ENCODE assay signal across 15 cellular contexts in the genomic region with DNA sequence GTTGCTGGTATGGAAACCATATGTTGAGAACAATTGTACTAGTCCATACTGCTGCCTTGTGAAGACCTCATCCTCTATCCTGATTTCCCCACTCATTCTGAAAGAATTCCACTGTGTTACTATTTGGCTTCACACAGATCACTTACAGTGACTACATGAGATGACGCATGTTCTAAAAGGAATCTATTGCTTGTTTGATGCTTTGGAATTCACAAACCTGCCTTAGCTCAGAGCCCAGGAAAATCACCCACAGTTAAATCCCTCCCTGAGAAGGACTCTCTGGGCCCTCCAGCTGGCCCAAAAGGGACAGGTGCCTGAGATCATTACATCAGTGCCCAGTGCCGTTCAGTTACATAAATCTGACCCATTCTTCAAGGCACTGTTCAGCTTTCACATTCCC. TPM values are rescaled to one million over a fixed set of nuclear protein-coding genes. Genes with fewer than 3 reads are reported as not detected.
DNase-seq lines count a peak whose midpoint lies in the region; ATAC-seq and TF ChIP-seq lines count a peak whose summit lies in the region.
"Had no signal": no experiment of that assay in that cellular context is flagged by ENCODE, and none has a peak within 500 bp of the region (broad histone marks: within the 10 kb centered on the region; RNA-seq: fewer than 3 reads in every experiment).

No MANE protein-coding gene starts in this region.

- peak overlapping the region; percentile 86 for H2BK5ac ChIP-seq in IMR-90 (ENCODE audit: low read depth, low read length, poor library complexity, severe bottlenecking)

- intact Hi-C loops in IMR-90 (cut with micrococcal nuclease) = loop anchor here (1.0 to 2.0 kb wide), 2 partner anchors 45 to 51 kb away; a partner anchor contains a TSS

- H2AK9ac ChIP-seq in IMR-90 (replicated peaks; ENCODE audit: low read depth, low read length, poor library complexity) = peak overlapping the region; percentile 38

- peak overlapping the region; percentile 63; the same call in 1 of the 2 replicates for H3K4me2 ChIP-seq in IMR-90 (ENCODE audit: low read depth, low read length)

- H3K4me1 ChIP-seq in ACC112 (ENCODE audit: control insufficient read depth, insufficient read depth, low read length, unreplicated experiment) = peaks cover 24% of the 10 kb centered on the region
- H3K4me1 ChIP-seq in IMR-90 (ENCODE audit: control insufficient read depth, insufficient read depth, low read length) = peaks cover 40% of the 10 kb centered on the region
- peaks cover 14 to 22% of the 10 kb centered on the region in 2 donors for H3K4me1 ChIP-seq in muscle layer of duodenum (ENCODE audit: control insufficient read depth in 1 of 2, insufficient read depth in 2 of 2, low read length in 2 of 2)

- 0 out of 2 replicates have a peak, but pooled peaks cover 3% of the 10 kb centered on the region for H4K20me1 ChIP-seq in IMR-90 (ENCODE audit: insufficient read depth, low read length)

- H3K4me3 ChIP-seq in ACC112 (ENCODE audit: low read depth, low read length) (no peak overlapping the region), IMR-90 (ENCODE audit: insufficient read depth, low read depth, low read length) (no peak overlapping the region), muscle layer of duodenum (ENCODE audit: low read depth in 1 of 2, low read length in 2 of 2) (no peak overlapping the region)

- CTCF ChIA-PET in IMR-90 (lab: Yijun Ruan, JAX) = no interaction called here

- H3K56ac ChIP-seq in IMR-90 (ENCODE audit: extremely low read depth, insufficient read depth, low read length) = no peak overlapping the region

- peak overlapping the region; percentile 59; the same call in 2 of the 3 replicates for H2BK15ac ChIP-seq in IMR-90 (ENCODE audit: low read depth, low read length)

- H4K5ac ChIP-seq in IMR-90 (ENCODE audit: low read depth, low read length) = peak overlapping the region; percentile 86

- peak; percentile 22 for TF ChIP-seq RAD21 in IMR-90 (IDR thresholded peaks at IDR 0.05; ENCODE audit: low read length)

- no peak for TF ChIP-seq POLR2A in IMR-90 (IDR thresholded peaks at IDR 0.05; ENCODE audit: low read depth, low read length)

- peak overlapping the region; percentile 65 for H2BK20ac ChIP-seq in IMR-90 (ENCODE audit: low read depth, low read length)

- H3K9ac ChIP-seq in IMR-90 (ENCODE audit: low read depth, low read length) = no peak overlapping the region

- peak overlapping the region; percentile 48 for H3K18ac ChIP-seq in IMR-90 (ENCODE audit: low read depth, low read length)

- TF ChIP-seq CTCF in IMR-90 (conservative IDR thresholded peaks at IDR 0.05; ENCODE audit: low read depth, low read length) = no peak

- H3K14ac ChIP-seq in IMR-90 (replicated peaks; ENCODE audit: low read depth, low read length) = peak overlapping the region; percentile 27

- DNase-seq in IMR-90 (peak; percentile 99), dedifferentiated amniotic fluid mesenchymal stem cell (ENCODE audit: extremely low spot score) (peak; percentile 81), NCI-H2107 (lab: John Stamatoyannopoulos, UW) (no peak), nucleus accumbens (lab: John Stamatoyannopoulos, UW) (no peak)
- DNase-seq in stimulated activated naive CD4-positive, alpha-beta T cell treated with Interleukin-2 at 50 U/mL for 16 hours (lab: John Stamatoyannopoulos, UW) = no peak
- DNase-seq: cortex of kidney, left colon, NCI-H1092 treated with DMSO at 0.1 percent for 48 hours, NCI-H446, small intestine had no signal

- H4K8ac ChIP-seq in IMR-90 (ENCODE audit: low read depth in 2 of 2, low read length in 2 of 2) = peak overlapping the region in 1 of 2 experiments; percentile 78; a peak in 2 of 4 replicates

- peaks cover 34% of the 10 kb centered on the region for H3K9me1 ChIP-seq in IMR-90 (ENCODE audit: insufficient read depth, low read length)

- peak overlapping the region; percentile 64 for H3K27ac ChIP-seq in ACC112 (ENCODE audit: low read depth, low read length)
- H3K27ac ChIP-seq in IMR-90 (ENCODE audit: insufficient read depth, low read length) = peak overlapping the region; percentile 73
- H3K27ac ChIP-seq in muscle layer of duodenum (ENCODE audit: low read length) = peak overlapping the region; percentile 76

- no CpG with 5 or more reads among the region's 2 CpGs for WGBS in IMR-90 (ENCODE audit: extremely low coverage in 2 of 2, insufficient read length in 1 of 2), 2 experiments

- H3K79me1 ChIP-seq in IMR-90 (ENCODE audit: low read depth in 1 of 2, low read length in 2 of 2) = peaks cover 26 to 51% of the 10 kb centered on the region in 2 experiments

- H2AFZ ChIP-seq in ACC112 (ENCODE audit: low read length, unreplicated experiment) = no peak overlapping the region
- H2AFZ ChIP-seq in IMR-90 (replicated peaks; ENCODE audit: low read length, poor library complexity) = peak overlapping the region; percentile 46

- peak overlapping the region; percentile 67 for H3K4ac ChIP-seq in IMR-90 (ENCODE audit: low read depth, low read length)

- H3K9me3 ChIP-seq in IMR-90 (ENCODE audit: control insufficient read depth, insufficient read depth, low read length) = no peaks in the 10 kb centered on the region
- H3K9me3 ChIP-seq in muscle layer of duodenum (ENCODE audit: control insufficient read depth in 1 of 2, low read length in 2 of 2) = no peaks in the 10 kb centered on the region

- H3K27me3 ChIP-seq in ACC112 (ENCODE audit: insufficient read depth, low read length) (no peaks in the 10 kb centered on the region), IMR-90 (ENCODE audit: control insufficient read depth, insufficient read depth, low read length) (no peaks in the 10 kb centered on the region), muscle layer of duodenum (ENCODE audit: low read depth, low read length) (no peaks in the 10 kb centered on the region)

- H4K91ac ChIP-seq in IMR-90 (ENCODE audit: insufficient read depth, low read depth, low read length) = peak overlapping the region; percentile 71

- in situ Hi-C loops in IMR-90 (cut with MboI; ENCODE audit: low sequenced_read_pairs) = no loop called here

- H3K23ac ChIP-seq in IMR-90 (ENCODE audit: low read depth, low read length) = 0 out of 2 replicates have a peak overlapping the region, but pooled peaks have one; percentile 0

- H2AK5ac ChIP-seq in IMR-90 (ENCODE audit: low read depth, low read length) = peak overlapping the region; percentile 91

- POLR2A ChIA-PET in IMR-90 (lab: Charles Lee; ENCODE audit: unreplicated experiment) = no interaction called here

- dilution Hi-C loops in IMR-90 (cut with HindIII; ENCODE audit: low sequenced_read_pairs, unreplicated experiment) = no loop called here

- peak overlapping the region; percentile 71 for H2BK120ac ChIP-seq in IMR-90 (ENCODE audit: low read depth, low read length)

- ATAC-seq in IMR-90 (ENCODE audit: low read depth) (peak; percentile 79), GM21447 (IDR thresholded peaks at IDR 0.05; ENCODE audit: unreplicated experiment) (no peak)
- ATAC-seq: left colon; natural killer cell treated with Interleukin-12 subunit alpha and Interleukin-12 subunit beta and Interleukin-15 and Interleukin-18, amount 100 ng/mL, for 72 hours; Panc1 had no signal

- BruUV-seq in IMR-90 (replicated peaks; lab: Mats Ljungman, UMichigan) = no TSS peak

- peaks cover 24% of the 10 kb centered on the region for H3K79me2 ChIP-seq in ACC112 (ENCODE audit: control insufficient read depth, insufficient read depth, low read length, unreplicated experiment)

- no peaks in the 10 kb centered on the region for H3K36me3 ChIP-seq in ACC112 (ENCODE audit: insufficient read depth, low read length)
- no peaks in the 10 kb centered on the region for H3K36me3 ChIP-seq in IMR-90 (ENCODE audit: control insufficient read depth, insufficient read depth, low read length)
- no peaks in the 10 kb centered on the region for H3K36me3 ChIP-seq in muscle layer of duodenum (ENCODE audit: control insufficient read depth in 1 of 2, insufficient read depth in 2 of 2, low read length in 2 of 2)

TF ChIP-seq in IMR-90, 13 proteins besides CTCF, POLR2A, EP300 and RAD21 (continues in another document):
- TF ChIP-seq MAZ (IDR thresholded peaks at IDR 0.05; ENCODE audit: borderline replicate concordance, low read depth, low read length) (0 out of 2 replicates have a peak, but pooled peaks have one; percentile 22), CHD1 (IDR thresholded peaks at IDR 0.05; ENCODE audit: low read depth, low read length) (no peak), CEBPB (IDR thresholded peaks at IDR 0.05; ENCODE audit: low read depth, low read length) (peak; percentile 63), MXI1 (IDR thresholded peaks at IDR 0.05; ENCODE audit: borderline replicate concordance, low read depth, low read length) (no peak), RCOR1 (IDR thresholded peaks at IDR 0.05; ENCODE audit: insufficient replicate concordance, low read length) (no peak), MAFK (IDR thresholded peaks at IDR 0.05; ENCODE audit: low read depth, low read length) (no peak), SMC3 (IDR thresholded peaks at IDR 0.05; ENCODE audit: low read depth, low read length) (no peak), BHLHE40 (IDR thresholded peaks at IDR 0.05; ENCODE audit: low read depth, low read length) (0 out of 2 replicates have a peak, but pooled peaks have one; percentile 26), NFE2L2 (IDR thresholded peaks at IDR 0.05; ENCODE audit: low read depth, low read length) (peak; percentile 4; the same call in 1 of the 2 replicates), RFX5 (IDR thresholded peaks at IDR 0.05; ENCODE audit: low read depth, low read length) (no peak)
- TF ChIP-seq, protein P1, sequence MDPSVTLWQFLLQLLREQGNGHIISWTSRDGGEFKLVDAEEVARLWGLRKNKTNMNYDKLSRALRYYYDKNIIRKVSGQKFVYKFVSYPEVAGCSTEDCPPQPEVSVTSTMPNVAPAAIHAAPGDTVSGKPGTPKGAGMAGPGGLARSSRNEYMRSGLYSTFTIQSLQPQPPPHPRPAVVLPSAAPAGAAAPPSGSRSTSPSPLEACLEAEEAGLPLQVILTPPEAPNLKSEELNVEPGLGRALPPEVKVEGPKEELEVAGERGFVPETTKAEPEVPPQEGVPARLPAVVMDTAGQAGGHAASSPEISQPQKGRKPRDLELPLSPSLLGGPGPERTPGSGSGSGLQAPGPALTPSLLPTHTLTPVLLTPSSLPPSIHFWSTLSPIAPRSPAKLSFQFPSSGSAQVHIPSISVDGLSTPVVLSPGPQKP (IDR thresholded peaks at IDR 0.05; ENCODE audit: borderline replicate concordance, low read depth, low read length) = no peak
- TF ChIP-seq, protein P2, sequence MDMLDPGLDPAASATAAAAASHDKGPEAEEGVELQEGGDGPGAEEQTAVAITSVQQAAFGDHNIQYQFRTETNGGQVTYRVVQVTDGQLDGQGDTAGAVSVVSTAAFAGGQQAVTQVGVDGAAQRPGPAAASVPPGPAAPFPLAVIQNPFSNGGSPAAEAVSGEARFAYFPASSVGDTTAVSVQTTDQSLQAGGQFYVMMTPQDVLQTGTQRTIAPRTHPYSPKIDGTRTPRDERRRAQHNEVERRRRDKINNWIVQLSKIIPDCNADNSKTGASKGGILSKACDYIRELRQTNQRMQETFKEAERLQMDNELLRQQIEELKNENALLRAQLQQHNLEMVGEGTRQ (IDR thresholded peaks at IDR 0.05; ENCODE audit: low read depth, low read length) = no peak

RNA-seq across cellular contexts. Expression of a gene that starts 45.3 kb away (rescaled TPM):
- 2.0 and 2.5 TPM in 2 replicates for total RNA-seq in IMR-90 (2012; rRNA removed)
- 7.9 and 8.0 TPM in 2 replicates for polyA plus RNA-seq in IMR-90 (2012; rRNA removed)
- 3.8 and 7.2 TPM in 2 replicates for polyA plus RNA-seq in IMR-90 (2012; cell fraction: cytosol; rRNA removed)
- polyA plus RNA-seq in IMR-90 (2012; cell fraction: nucleus; rRNA removed; ENCODE audit: low replicate concordance) = 41.4 and 50.7 TPM in 2 replicates

Comparison
In these comparisons a context has a peak if more than half of its experiments do, and no peak if none do; other contexts are left out.
1. DNase-seq: peak in IMR-90 (single experiment) and dedifferentiated amniotic fluid mesenchymal stem cell (single experiment); none in NCI-H2107 (single experiment), stimulated activated naive CD4-positive, alpha-beta T cell treated with Interleukin-2 at 50 U/mL for 16 hours (single experiment) and nucleus accumbens (0 of 56).
2. Peak in every context shown above with its lines, with median percentiles within 50 percentile points of each other: H3K27ac ChIP-seq.